ENCODE assay signal across 16 cellular contexts in genomic region chr7:7344583-7344982, GRCh38.
A peak's percentile ranks its signal among the peaks of the same experiment; 100 is the strongest.
DNase-seq lines count a peak whose midpoint lies in the region; ATAC-seq, FAIRE-seq and TF ChIP-seq lines count a peak whose summit lies in the region.
"Had no signal": no experiment of that assay in that cellular context is flagged by ENCODE, and none has a peak within 500 bp of the region (broad histone marks: within the 10 kb centered on the region; RNA-seq: fewer than 3 reads in every experiment).

No MANE protein-coding gene starts in this region.

- no peaks in the 10 kb centered on the region for H3K27me3 ChIP-seq in GM23338 (ENCODE audit: insufficient read depth)
- H3K27me3 ChIP-seq in H1 (replicated peaks in 1 of 4; ENCODE audit: control insufficient read depth in 3 of 4, extremely low read depth in 1 of 4, insufficient read depth in 3 of 4, low read length in 3 of 4): no peaks in the 10 kb centered on the region
- H3K27me3 ChIP-seq: BLaER1 treated with 17β-estradiol and CSF1 and Interleukin-3, amounts not matched to agents 10 nM and 100 nM had no signal

- no peak overlapping the region for H4K5ac ChIP-seq in H1 (ENCODE audit: insufficient read length, low read depth, low read length)

- WGBS in H1 (ENCODE audit: extremely low coverage in 1 of 2, insufficient coverage in 1 of 2, insufficient read length in 1 of 2, insufficient replicate concordance in 2 of 2, low coverage in 1 of 2, low lambda C conversion rate in 2 of 2, missing lambda C conversion rate in 1 of 2), 2 experiments: 92% methylated on average over 3 of the region's 3 CpGs; no CpG with 5 or more reads in 1 of the 2 experiments

- H4K8ac ChIP-seq in H1 (ENCODE audit: extremely low read depth, insufficient read depth, low read length): no peak overlapping the region

- no peaks in the 10 kb centered on the region for H3K79me2 ChIP-seq in GM23338 (replicated peaks; ENCODE audit: insufficient read depth)
- no peaks in the 10 kb centered on the region for H3K79me2 ChIP-seq in H1 (ENCODE audit: control insufficient read depth in 1 of 2, insufficient read depth in 2 of 2, low read length in 2 of 2)

- H3K4me1 ChIP-seq in GM23338 (ENCODE audit: insufficient read depth) (peaks cover 41% of the 10 kb centered on the region), H1 (replicated peaks in 1 of 4; ENCODE audit: control insufficient read depth in 3 of 4, insufficient read depth in 4 of 4, low read length in 3 of 4) (peaks cover 0 to 5% (median 2%) of the 10 kb centered on the region in 4 experiments; a peak in 3 of 7 replicates)
- H3K4me1 ChIP-seq: A549; BLaER1 treated with 17β-estradiol and CSF1 and Interleukin-3, amounts not matched to agents 10 nM and 100 nM had no signal

- no peak for ATAC-seq in GM23338
- ATAC-seq: A549; CD8-positive, alpha-beta T cell had no signal

- H3K27ac Mint-ChIP-seq in GM23338: peak overlapping the region; percentile 30; the same call in 1 of the 2 replicates
- no peak overlapping the region for H3K27ac Mint-ChIP-seq in activated T-cell treated with anti-CD3 and anti-CD28 coated beads, Interleukin-2, amount 50 U/mL, for 24 hours
- H3K27ac Mint-ChIP-seq: B cell; CD8-positive, alpha-beta T cell had no signal

- no peak overlapping the region for H3K18ac ChIP-seq in H1 (ENCODE audit: extremely low read depth, low read length)

- no peaks in the 10 kb centered on the region for H3K9me3 ChIP-seq in H1 (ENCODE audit: insufficient read depth in 2 of 2, low read depth in 1 of 2, low read length in 1 of 2)
- H3K9me3 ChIP-seq: A549 had no signal

- H2BK20ac ChIP-seq in H1 (ENCODE audit: low read length): no peak overlapping the region

- no peak for TF ChIP-seq EP300 in H1 (IDR thresholded peaks at IDR 0.05; ENCODE audit: borderline replicate concordance in 1 of 2, low read depth in 2 of 2, low read length in 2 of 2)

- no peak overlapping the region for H3K9ac ChIP-seq in H1 (replicated peaks in 1 of 4; ENCODE audit: extremely low read depth in 1 of 4, low read depth in 3 of 4, low read length in 3 of 4)
- H3K9ac ChIP-seq: BLaER1 treated with 17β-estradiol and CSF1 and Interleukin-3, amounts not matched to agents 10 nM and 100 nM had no signal

- H2AFZ ChIP-seq in GM23338 (no peak overlapping the region), H1 (ENCODE audit: low read length) (no peak overlapping the region)

- no peak overlapping the region for H3K4ac ChIP-seq in H1 (replicated peaks; ENCODE audit: insufficient read length, low read depth, low read length)

- peak overlapping the region; percentile 38 for H2BK120ac ChIP-seq in H1 (replicated peaks; ENCODE audit: low read depth, low read length)

- H3K14ac ChIP-seq in H1 (ENCODE audit: insufficient read length): no peak overlapping the region

- POLR2A ChIA-PET in H1 (lab: Charles Lee; ENCODE audit: partially characterized antibody): no interaction called here

- peaks cover under 1% of the 10 kb centered on the region for H3K27me3 Mint-ChIP-seq in GM23338 (ENCODE audit: insufficient read depth, low read depth, poor library complexity)
- H3K27me3 Mint-ChIP-seq in activated T-cell treated with anti-CD3 and anti-CD28 coated beads, Interleukin-2, amount 50 U/mL, for 24 hours: peaks cover 9% of the 10 kb centered on the region

- H2BK15ac ChIP-seq in H1 (ENCODE audit: low read length): no peak overlapping the region

- no peak overlapping the region for H2BK12ac ChIP-seq in H1 (ENCODE audit: low read depth, low read length)

- no peak overlapping the region for H3K56ac ChIP-seq in H1 (replicated peaks; ENCODE audit: insufficient read length, low read depth, low read length)

- TF ChIP-seq POLR2A in H1 (IDR thresholded peaks at IDR 0.05; ENCODE audit: control extremely low read depth in 1 of 2, low read depth in 2 of 2, low read length in 2 of 2): no peak

- no peak overlapping the region for H3K4me3 ChIP-seq in GM23338
- H3K4me3 ChIP-seq in H1 (ENCODE audit: extremely low read depth in 1 of 4, insufficient read depth in 2 of 4, low read depth in 3 of 4, low read length in 4 of 4): no peak overlapping the region
- H3K4me3 ChIP-seq: A549; BLaER1 treated with 17β-estradiol and CSF1 and Interleukin-3, amounts not matched to agents 10 nM and 100 nM had no signal

- no peaks in the 10 kb centered on the region for H3K79me1 ChIP-seq in H1 (ENCODE audit: low read depth, low read length)

- DNase-seq in NCI-H146 (lab: John Stamatoyannopoulos, UW) (peak; percentile 8), NCI-H146 treated with DMSO at 0.1 percent for 48 hours (lab: John Stamatoyannopoulos, UW; ENCODE audit: unreplicated experiment) (no peak), GM23338 (ENCODE audit: low spot score) (no peak), NCI-H1930 (lab: John Stamatoyannopoulos, UW) (peak; percentile 12 to 43), H1 (ENCODE audit: low read depth in 1 of 2, low spot score in 2 of 2) (no peak), Ammon's horn (ENCODE audit: low spot score) (no peak)
- no peak for DNase-seq in activated T-cell treated with anti-CD3 and anti-CD28 coated beads, Interleukin-2, amount 50 U/mL, for 24 hours
- DNase-seq: Calu3; CD8-positive, alpha-beta T cell; DMS79 treated with DMSO at 0.1 percent for 48 hours; GF-D8; HCEC 1CT had no signal

- H2BK5ac ChIP-seq in H1 (ENCODE audit: low read depth, low read length): no peak overlapping the region

- H3K4me2 ChIP-seq in GM23338 (no peak overlapping the region), H1 (ENCODE audit: insufficient read depth in 1 of 2, low read depth in 2 of 2, low read length in 2 of 2) (no peak overlapping the region)
- H3K4me2 ChIP-seq: A549; BLaER1 treated with 17β-estradiol and CSF1 and Interleukin-3, amounts not matched to agents 10 nM and 100 nM had no signal

- no peak overlapping the region for H3K23ac ChIP-seq in H1 (ENCODE audit: insufficient read length)

- TF ChIP-seq CTCF in GM23338 (conservative IDR thresholded peaks at IDR 0.05; ENCODE audit: low read depth in 2 of 2): no peak
- TF ChIP-seq CTCF in H1 (IDR thresholded peaks at IDR 0.05; ENCODE audit: control extremely low read depth in 1 of 3, insufficient read depth in 1 of 3, low read depth in 1 of 3, low read length in 3 of 3): no peak

- peaks cover 18% of the 10 kb centered on the region for H3K9me3 Mint-ChIP-seq in GM23338
- no peaks in the 10 kb centered on the region for H3K9me3 Mint-ChIP-seq in activated T-cell treated with anti-CD3 and anti-CD28 coated beads, Interleukin-2, amount 50 U/mL, for 24 hours
- H3K9me3 Mint-ChIP-seq: CD8-positive, alpha-beta T cell had no signal

- H4K91ac ChIP-seq in H1 (replicated peaks; ENCODE audit: insufficient read length, low read length): no peak overlapping the region

- H3K36me3 Mint-ChIP-seq in GM23338 (ENCODE audit: low read depth): peaks cover 20% of the 10 kb centered on the region
- H3K36me3 Mint-ChIP-seq in activated T-cell treated with anti-CD3 and anti-CD28 coated beads, Interleukin-2, amount 50 U/mL, for 24 hours (ENCODE audit: low read depth): no peaks in the 10 kb centered on the region
- H3K36me3 Mint-ChIP-seq: CD8-positive, alpha-beta T cell had no signal

- H3K27ac ChIP-seq in GM23338 (ENCODE audit: low read depth) (no peak overlapping the region), H1 (ENCODE audit: low read depth, low read length) (no peak overlapping the region)
- H3K27ac ChIP-seq: 22Rv1; A549; BLaER1 treated with 17β-estradiol and CSF1 and Interleukin-3, amounts not matched to agents 10 nM and 100 nM had no signal

- no peaks in the 10 kb centered on the region for H3K9me2 ChIP-seq in GM23338 (ENCODE audit: insufficient read depth)

- H3K4me1 Mint-ChIP-seq in GM23338: peaks cover 37% of the 10 kb centered on the region
- no peaks in the 10 kb centered on the region for H3K4me1 Mint-ChIP-seq in activated T-cell treated with anti-CD3 and anti-CD28 coated beads, Interleukin-2, amount 50 U/mL, for 24 hours (ENCODE audit: low read depth)
- H3K4me1 Mint-ChIP-seq: B cell had no signal

- H3K23me2 ChIP-seq in H1 (ENCODE audit: low read depth, low read length): no peaks in the 10 kb centered on the region

- no peaks in the 10 kb centered on the region for H3K36me3 ChIP-seq in GM23338 (ENCODE audit: insufficient read depth)
- H3K36me3 ChIP-seq in H1 (ENCODE audit: control insufficient read depth in 2 of 4, insufficient read depth in 4 of 4, low read length in 3 of 4): peaks cover 0 to 2% (median 0%) of the 10 kb centered on the region in 4 experiments; a peak in 1 of 8 replicates
- H3K36me3 ChIP-seq: BLaER1 treated with 17β-estradiol and CSF1 and Interleukin-3, amounts not matched to agents 10 nM and 100 nM had no signal

- H4K20me1 ChIP-seq in GM23338 (replicated peaks; ENCODE audit: insufficient read depth) (no peaks in the 10 kb centered on the region), H1 (replicated peaks in 1 of 2; ENCODE audit: control insufficient read depth in 1 of 2, insufficient read depth in 2 of 2, low read length in 2 of 2) (no peaks in the 10 kb centered on the region)
- H4K20me1 ChIP-seq: BLaER1 treated with 17β-estradiol and CSF1 and Interleukin-3, amounts not matched to agents 10 nM and 100 nM had no signal

- no peak for TF ChIP-seq RAD21 in H1 (IDR thresholded peaks at IDR 0.05 in 1 of 2, conservative IDR thresholded peaks at IDR 0.05 in 1 of 2; ENCODE audit: low read depth in 2 of 2, low read length in 2 of 2)

- CTCF ChIA-PET in H1 (lab: Charles Lee; ENCODE audit: partially characterized antibody): no interaction called here

- FAIRE-seq in H1 (lab: Jason Lieb, UNC): no peak
- FAIRE-seq: A549 had no signal

- no peak overlapping the region for H2AK5ac ChIP-seq in H1 (ENCODE audit: low read depth, low read length)

- H3F3A ChIP-seq in GM23338 (replicated peaks; ENCODE audit: low read depth): no peaks in the 10 kb centered on the region

- no peak overlapping the region for H3K4me3 Mint-ChIP-seq in GM23338
- H3K4me3 Mint-ChIP-seq in activated T-cell treated with anti-CD3 and anti-CD28 coated beads, Interleukin-2, amount 50 U/mL, for 24 hours: no peak overlapping the region
- H3K4me3 Mint-ChIP-seq: B cell; CD8-positive, alpha-beta T cell had no signal

TF ChIP-seq in GM23338, 12 proteins besides CTCF, POLR2A, EP300 and RAD21 (continues in another document):
- no peak for TF ChIP-seq POLR2AphosphoS5 (IDR thresholded peaks at IDR 0.05; ENCODE audit: low read depth)

TF ChIP-seq in H1, 55 proteins besides CTCF, POLR2A, EP300 and RAD21:
- TF ChIP-seq MAX (IDR thresholded peaks at IDR 0.05): no peak
- TF ChIP-seq KDM4A (IDR thresholded peaks at IDR 0.05; ENCODE audit: low read depth, low read length, severe bottlenecking): no peak
- TF ChIP-seq CEBPB (IDR thresholded peaks at IDR 0.05; ENCODE audit: low read depth, low read length): peak; percentile 92
- no peak for TF ChIP-seq EGR1 (IDR thresholded peaks at IDR 0.05; ENCODE audit: borderline replicate concordance, low read depth, low read length)
- no peak for TF ChIP-seq KDM1A (IDR thresholded peaks at IDR 0.05; ENCODE audit: borderline replicate concordance, low read length)
TF ChIP-seq in H1: peak in this region for 1.

Comparison
In these comparisons a context has a peak if more than half of its experiments do, and no peak if none do; other contexts are left out.
1. DNase-seq: peak in NCI-H146 (single experiment) and NCI-H1930 (2 of 2); none in NCI-H146 treated with DMSO at 0.1 percent for 48 hours (single experiment), GM23338 (single experiment), H1 (0 of 2), activated T-cell treated with anti-CD3 and anti-CD28 coated beads, Interleukin-2, amount 50 U/mL, for 24 hours (single experiment) and Ammon's horn (single experiment).